In genomic region chr12:93139028-93139665, GRCh38 we compare ENCODE assay signal across 9 cellular contexts.
DNase-seq lines count a peak whose midpoint lies in the region; ATAC-seq and TF ChIP-seq lines count a peak whose summit lies in the region.
"Had no signal": no experiment of that assay in that cellular context is flagged by ENCODE, and none has a peak within 500 bp of the region (broad histone marks: within the 10 kb centered on the region; RNA-seq: fewer than 3 reads in every experiment).

No MANE protein-coding gene starts in this region.

- peak overlapping the region; percentile 23 for H3K27ac ChIP-seq in hepatocyte
- H3K27ac ChIP-seq in aorta (ENCODE audit: low read depth in 1 of 2, low read length in 2 of 2): no peak overlapping the region

- intact Hi-C loops in aorta (cut with DNase I): no loop called here

- no peaks in the 10 kb centered on the region for H3K27me3 ChIP-seq in hepatocyte
- no peaks in the 10 kb centered on the region for H3K27me3 ChIP-seq in aorta (ENCODE audit: control insufficient read depth in 1 of 2, insufficient read depth in 2 of 2, low read length in 1 of 2)

- peak; percentile 48 for ATAC-seq in GM21515 (IDR thresholded peaks at IDR 0.05; ENCODE audit: unreplicated experiment)
- ATAC-seq in HG03558 (IDR thresholded peaks at IDR 0.05; ENCODE audit: extremely low read depth, unreplicated experiment): peak; percentile 64
- no peak for ATAC-seq in aorta (ENCODE audit: low FRiP score)
- ATAC-seq: left colon had no signal

- H3K9me3 ChIP-seq in hepatocyte (ENCODE audit: low read depth) (no peaks in the 10 kb centered on the region), aorta (ENCODE audit: control insufficient read depth, low read length) (no peaks in the 10 kb centered on the region)

- no peak for TF ChIP-seq CTCF in GM13976 (IDR thresholded peaks at IDR 0.05; ENCODE audit: borderline replicate concordance, control extremely low read depth, extremely low read depth, insufficient read depth, missing control alignments)
- TF ChIP-seq CTCF in hepatocyte (IDR thresholded peaks at IDR 0.05; ENCODE audit: poor library complexity): no peak

- no peaks in the 10 kb centered on the region for H4K20me1 ChIP-seq in hepatocyte (ENCODE audit: insufficient read depth, poor library complexity, severe bottlenecking)

- peak; percentile 52 for DNase-seq in GM13976 (ENCODE audit: low spot score)
- no peak for DNase-seq in hepatocyte (ENCODE audit: low spot score)
- no peak for DNase-seq in aorta
- DNase-seq in hepatic stellate cell (ENCODE audit: low spot score): no peak
- DNase-seq in KG1 (lab: John Stamatoyannopoulos, UW): no peak
- no peak for DNase-seq in C1 segment of cervical spinal cord (lab: John Stamatoyannopoulos, UW)
- DNase-seq: left colon had no signal

- H3K4me2 ChIP-seq in hepatocyte: no peak overlapping the region

- H3K4me3 ChIP-seq in hepatocyte: no peak overlapping the region
- no peak overlapping the region for H3K4me3 ChIP-seq in aorta (ENCODE audit: low read length in 2 of 2)

- H3K4me1 ChIP-seq in hepatocyte (ENCODE audit: insufficient read depth): peaks cover 21% of the 10 kb centered on the region
- peaks cover 0 to 4% of the 10 kb centered on the region in 2 donors for H3K4me1 ChIP-seq in aorta (ENCODE audit: control insufficient read depth in 1 of 2, insufficient read depth in 2 of 2, low read length in 2 of 2)

- no peak overlapping the region for H2AFZ ChIP-seq in hepatocyte

- no peaks in the 10 kb centered on the region for H3K9me2 ChIP-seq in hepatocyte (replicated peaks; ENCODE audit: insufficient read depth)

- no peaks in the 10 kb centered on the region for H3K36me3 ChIP-seq in hepatocyte (replicated peaks; ENCODE audit: insufficient read depth, low read depth)
- no peaks in the 10 kb centered on the region for H3K36me3 ChIP-seq in aorta (ENCODE audit: control insufficient read depth in 1 of 2, insufficient read depth in 2 of 2, low read length in 1 of 2)

- in situ Hi-C loops in GM13976 (cut with MboI; ENCODE audit: low sequenced_read_pairs, unreplicated experiment): loop anchor here (25.0 kb wide), 1 partner anchor 248 kb away; the partner anchor contains the start of gene NUDT4

- 61% methylated on average over 1 of the region's 1 CpG for WGBS in hepatocyte (ENCODE audit: low lambda C conversion rate, missing lambda C conversion rate)
- WGBS in aorta, 2 donors: 95 to 100% methylated on average over 1 of the region's 1 CpG

- H3K79me2 ChIP-seq in hepatocyte: no peaks in the 10 kb centered on the region
